ENCODE assay signal across 8 cellular contexts in the genomic region with DNA sequence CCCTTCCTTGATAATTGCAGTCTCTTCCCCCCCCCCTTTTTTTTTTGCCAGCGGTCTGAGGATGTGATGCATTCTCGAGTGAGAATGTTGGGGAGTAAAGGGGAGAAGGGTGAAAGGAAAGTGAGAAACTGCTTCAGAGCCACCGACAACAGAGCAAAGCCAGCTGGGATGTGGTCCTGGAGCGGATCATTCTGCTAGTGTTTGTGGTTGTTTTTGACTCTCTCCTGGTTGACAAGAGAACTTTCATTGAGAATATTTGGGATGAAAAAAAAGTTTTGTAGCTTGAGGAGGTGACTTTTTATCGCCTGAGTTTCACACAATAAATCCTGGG. TPM values are rescaled to one million over a fixed set of nuclear protein-coding genes. Genes with fewer than 3 reads are reported as not detected.
DNase-seq lines count a peak whose midpoint lies in the region; ATAC-seq lines count a peak whose summit lies in the region.

No MANE protein-coding gene starts in this region.

- H3K4me1 ChIP-seq in HUES64 (ENCODE audit: insufficient read depth, low read length) (peaks cover 22% of the 10 kb centered on the region), muscle layer of duodenum (ENCODE audit: control insufficient read depth in 1 of 2, insufficient read depth in 2 of 2, low read length in 2 of 2) (peaks cover 0 to 11% of the 10 kb centered on the region in 2 donors)

- H3K27ac ChIP-seq in HUES64 (ENCODE audit: low read depth, low read length) (peak overlapping the region; percentile 96), caudate nucleus (ENCODE audit: low read depth, low read length) (peak overlapping the region; percentile 91), muscle layer of duodenum (ENCODE audit: low read length) (peak overlapping the region; percentile 83)

- peak overlapping the region; percentile 64 for H3K9ac ChIP-seq in HUES64 (ENCODE audit: low read depth, low read length)

- H3K9me3 ChIP-seq in HUES64 (ENCODE audit: insufficient read depth, low read depth, low read length) (no peaks in the 10 kb centered on the region), muscle layer of duodenum (ENCODE audit: control insufficient read depth in 1 of 2, low read length in 2 of 2) (no peaks in the 10 kb centered on the region)

- 9% methylated on average over 5 of the region's 5 CpGs for WGBS in HUES64

- H3K4me3 ChIP-seq in HUES64 (ENCODE audit: low read length): peak overlapping the region; percentile 99
- H3K4me3 ChIP-seq in muscle layer of duodenum (ENCODE audit: low read depth in 1 of 2, low read length in 2 of 2): peak overlapping the region; percentile 89 to 94

- no peak for ATAC-seq in HG02798 (IDR thresholded peaks at IDR 0.05; ENCODE audit: poor library complexity, unreplicated experiment)

- H3K27me3 ChIP-seq in HUES64 (ENCODE audit: insufficient read depth, low read length): no peaks in the 10 kb centered on the region
- no peaks in the 10 kb centered on the region for H3K27me3 ChIP-seq in muscle layer of duodenum (ENCODE audit: low read depth, low read length)

- peak; percentile 18 for DNase-seq in AG20443 (ENCODE audit: low spot score)
- DNase-seq in caudate nucleus (lab: John Stamatoyannopoulos, UW): no peak
- no peak for DNase-seq in activated effector memory CD4-positive, alpha-beta T cell treated with Interleukin-2 at 50 U/mL for 16 hours
- DNase-seq in NCI-H526 treated with DMSO at 0.1 percent for 48 hours (lab: John Stamatoyannopoulos, UW): no peak
- no peak for DNase-seq in COR-L47 (lab: John Stamatoyannopoulos, UW)

- no peaks in the 10 kb centered on the region for H3K36me3 ChIP-seq in HUES64 (ENCODE audit: insufficient read depth, low read length)
- H3K36me3 ChIP-seq in muscle layer of duodenum (ENCODE audit: control insufficient read depth in 1 of 2, insufficient read depth in 2 of 2, low read length in 2 of 2): peaks cover 0 to 4% of the 10 kb centered on the region in 2 donors

RNA-seq across cellular contexts. Expression of a gene that starts 1.3 kb away (rescaled TPM):
- 15.9 TPM for polyA plus RNA-seq in HUES64 (2013, experiment 1 of 2)
- polyA plus RNA-seq in HUES64 (2013, experiment 2 of 2): 15.5 TPM
